8 cellular contexts compared by ENCODE assay signal in genomic region chr12:66066071-66066928, GRCh38.
DNase-seq lines count a peak whose midpoint lies in the region; ATAC-seq and FAIRE-seq lines count a peak whose summit lies in the region.

No MANE protein-coding gene starts in this region.

- peak; percentile 50 for DNase-seq in COLO668 (lab: John Stamatoyannopoulos, UW; ENCODE audit: unreplicated experiment)
- peak; percentile 75 for DNase-seq in RCC 7860 (ENCODE audit: low spot score)
- DNase-seq in memory B cell (ENCODE audit: low spot score in 2 of 2): no peak
- DNase-seq in stimulated activated CD4-positive, alpha-beta T cell treated with anti-CD3 and anti-CD28 coated beads, Interleukin-4, amount 100 ng/mL, for 24 hours: no peak
- no peak for DNase-seq in globus pallidus (ENCODE audit: low spot score)
- DNase-seq in stimulated activated CD4-positive, alpha-beta T cell treated with anti-CD3 and anti-CD28 coated beads, Interleukin-4, amount 100 ng/mL, for 4 hours: no peak

- H3K9me3 Mint-ChIP-seq in memory B cell: peaks cover 3% of the 10 kb centered on the region

- peaks cover 1% of the 10 kb centered on the region for H3K27me3 Mint-ChIP-seq in memory B cell

- no peaks in the 10 kb centered on the region for H3K36me3 Mint-ChIP-seq in memory B cell

- H3K4me3 Mint-ChIP-seq in memory B cell: no peak overlapping the region

- FAIRE-seq in RCC 7860 (lab: Jason Lieb, UNC): peak; percentile 86

- H3K27ac Mint-ChIP-seq in memory B cell: peak overlapping the region; percentile 60

- H3K4me1 Mint-ChIP-seq in memory B cell: peaks cover 8% of the 10 kb centered on the region

- ATAC-seq in GM19324 (IDR thresholded peaks at IDR 0.05; ENCODE audit: low FRiP score, unreplicated experiment): peak; percentile 88
- ATAC-seq in HG03135 (IDR thresholded peaks at IDR 0.05; ENCODE audit: unreplicated experiment): peak; percentile 67
- ATAC-seq in memory B cell (ENCODE audit: low read depth): peak; percentile 10

Comparison
In these comparisons a context has a peak if more than half of its experiments do, and no peak if none do; other contexts are left out.
1. DNase-seq: peak in COLO668 (single experiment) and RCC 7860 (single experiment); none in memory B cell (0 of 2), stimulated activated CD4-positive, alpha-beta T cell treated with anti-CD3 and anti-CD28 coated beads, Interleukin-4, amount 100 ng/mL, for 24 hours (single experiment), globus pallidus (single experiment) and stimulated activated CD4-positive, alpha-beta T cell treated with anti-CD3 and anti-CD28 coated beads, Interleukin-4, amount 100 ng/mL, for 4 hours (0 of 2).
2. ATAC-seq: peak in every context shown above with its lines; median percentile 88 in GM19324; 67 in HG03135; 10 in memory B cell.